ENCODE assay signal across 24 cellular contexts in the genomic region with DNA sequence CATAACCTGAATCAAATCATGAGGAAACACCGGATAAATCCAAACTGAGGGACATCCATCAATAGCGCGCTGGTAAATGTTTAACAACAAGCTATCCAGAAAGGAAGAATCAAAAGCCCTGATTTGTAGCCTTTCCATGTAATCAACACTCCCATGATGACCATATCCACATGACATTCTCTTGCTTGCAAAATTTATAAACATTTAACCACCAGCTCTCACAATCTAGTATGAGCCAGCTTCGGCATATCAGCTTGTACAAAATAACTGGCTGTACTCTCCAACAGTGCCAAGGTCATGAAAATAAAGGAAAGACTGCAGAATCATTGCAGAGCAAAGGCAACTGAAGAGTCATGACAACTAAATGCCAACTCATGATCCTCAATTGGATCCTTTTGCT. TPM values are rescaled to one million over a fixed set of nuclear protein-coding genes. Genes with fewer than 3 reads are reported as not detected.
A peak's percentile ranks its signal among the peaks of the same experiment; 100 is the strongest.
DNase-seq lines count a peak whose midpoint lies in the region; ATAC-seq and TF ChIP-seq lines count a peak whose summit lies in the region.
"Had no signal": no experiment of that assay in that cellular context is flagged by ENCODE, and none has a peak within 500 bp of the region (broad histone marks: within the 10 kb centered on the region; RNA-seq: fewer than 3 reads in every experiment).

No MANE protein-coding gene starts in this region.

- H3K27ac ChIP-seq in adrenal gland (peak overlapping the region in 4 of 5 donors; percentile 0 to 57 (median 47)), upper lobe of left lung (no peak overlapping the region)
- H3K27ac ChIP-seq: foreskin keratinocyte, tibial artery had no signal

- TF ChIP-seq POLR2A in adrenal gland (IDR thresholded peaks at IDR 0.05) (peak in 1 of 2 donors; percentile 11), upper lobe of left lung (IDR thresholded peaks at IDR 0.05) (no peak)

- DNase-seq in H4 (ENCODE audit: low spot score): peak; percentile 53
- peak in 5 of 7 donors; percentile 26 to 73 (median 52) for DNase-seq in adrenal gland
- peak; percentile 85 for DNase-seq in fibroblast of villous mesenchyme (ENCODE audit: low read depth)
- DNase-seq in myocyte (ENCODE audit: low read depth): peak; percentile 6
- DNase-seq in NCI-H146 (lab: John Stamatoyannopoulos, UW): no peak
- DNase-seq in upper lobe of left lung: no peak
- no peak for DNase-seq in GM19238 (ENCODE audit: insufficient read length, low spot score)
- DNase-seq: activated CD4-positive, alpha-beta T cell treated with anti-CD3 and anti-CD28 coated beads, Interleukin-2, amount 50 U/mL, for 48 hours; activated T-cell treated with anti-CD3 and anti-CD28 coated beads, Interleukin-2, amount 50 U/mL, for 4 hours; DMS53; foreskin keratinocyte; hippocampal formation; KG1; naive thymus-derived CD8-positive, alpha-beta T cell; NCI-H1930; NCI-H345; OCI-M1; SIG-M5; stimulated activated CD4-positive, alpha-beta T cell treated with anti-CD3 and anti-CD28 coated beads, Interleukin-1b, Interleukin-23, amount 100 ng/mL, for 48 hours; stimulated activated naive B cell treated with anti-CD40 and anti-IgM and Interleukin-4, amounts not matched to agents 10 μg/mL and 1 μg/mL and 100 μg/mL, for 72 hours; tibial artery had no signal

- TF ChIP-seq CTCF in adrenal gland (IDR thresholded peaks at IDR 0.05): no peak
- no peak for TF ChIP-seq CTCF in fibroblast of villous mesenchyme (IDR thresholded peaks at IDR 0.05; ENCODE audit: insufficient read depth, low read depth, low read length)
- no peak for TF ChIP-seq CTCF in upper lobe of left lung (IDR thresholded peaks at IDR 0.05)

- 62 to 75% (median 64%) methylated on average over 4 of the region's 4 CpGs for WGBS in adrenal gland, 4 donors
- WGBS in upper lobe of left lung, 2 donors: 83 to 85% methylated on average over 4 of the region's 4 CpGs

- H3K9me3 ChIP-seq in adrenal gland (replicated peaks in 1 of 3): no peaks in the 10 kb centered on the region
- no peaks in the 10 kb centered on the region for H3K9me3 ChIP-seq in upper lobe of left lung
- H3K9me3 ChIP-seq: ovary, tibial artery had no signal

- H3K36me3 ChIP-seq in adrenal gland (replicated peaks in 1 of 2): no peaks in the 10 kb centered on the region
- H3K36me3 ChIP-seq in upper lobe of left lung: no peaks in the 10 kb centered on the region
- H3K36me3 ChIP-seq: ovary, tibial artery had no signal

- TF ChIP-seq EP300 in upper lobe of left lung (IDR thresholded peaks at IDR 0.05): no peak

- H3K4me3 ChIP-seq in adrenal gland: no peak overlapping the region
- no peak overlapping the region for H3K4me3 ChIP-seq in fibroblast of villous mesenchyme (ENCODE audit: low read depth, low read length)
- H3K4me3 ChIP-seq in upper lobe of left lung: no peak overlapping the region
- H3K4me3 ChIP-seq: ovary, tibial artery had no signal

- ATAC-seq in upper lobe of left lung (ENCODE audit: low FRiP score in 2 of 2) (no peak), GM21360 (IDR thresholded peaks at IDR 0.05; ENCODE audit: unreplicated experiment) (no peak)
- ATAC-seq: activated naive CD4-positive, alpha-beta T cell treated with anti-CD3 and anti-CD28 coated beads, Interleukin-2, amount 50 U/mL, for 72 hours; activated T-cell treated with anti-CD3 and anti-CD28 coated beads, Interleukin-2, amount 50 U/mL, for 4 hours; foreskin keratinocyte; naive thymus-derived CD8-positive, alpha-beta T cell had no signal

- intact Hi-C loops in adrenal gland (cut with DNase I): no loop called here

- H3K27me3 ChIP-seq in adrenal gland: no peaks in the 10 kb centered on the region
- H3K27me3 ChIP-seq in upper lobe of left lung: no peaks in the 10 kb centered on the region
- H3K27me3 ChIP-seq: foreskin keratinocyte, ovary, tibial artery had no signal

- peaks cover 4 to 6% of the 10 kb centered on the region in 2 donors for H3K4me1 ChIP-seq in adrenal gland (replicated peaks in 1 of 2)
- H3K4me1 ChIP-seq in upper lobe of left lung: no peaks in the 10 kb centered on the region
- H3K4me1 ChIP-seq: tibial artery had no signal

RNA-seq across cellular contexts. Expression of gene HSD11B1, which starts 15.7 kb away (rescaled TPM):
- total RNA-seq in H4 (2014; rRNA removed; shearing (Covaris generic)): 0.08 TPM in 1 of 2 replicates, not detected in the other
- 10 to 100 TPM in 5 of 8 donors, 1 to 10 TPM in 3; 2.5 to 29.6 (median 11.7) TPM for total RNA-seq in adrenal gland
- 1 to 10 TPM; 4.1 to 8.2 (median 4.7) TPM for polyA plus RNA-seq in adrenal gland
- total RNA-seq in fibroblast of villous mesenchyme: 1.9 and 21.6 TPM in 2 replicates
- 1.2 and 2.0 TPM in 2 replicates for total RNA-seq in myocyte
- polyA plus RNA-seq in myocyte (2012): 0.63 TPM
- 10 to 100 TPM in 5 of 6 donors, 1 to 10 TPM in 1; 3.1 to 25.8 (median 17.4) TPM for total RNA-seq in upper lobe of left lung
- total RNA-seq: naive thymus-derived CD8-positive, alpha-beta T cell had no signal

RNA-seq across cellular contexts. Expression of gene TRAF3IP3, which starts 35.5 kb away (rescaled TPM):
- total RNA-seq in H4 (2014; rRNA removed; shearing (Covaris generic)): not detected in 2 replicates
- total RNA-seq in adrenal gland (1 to 10 TPM in 7 of 8 donors, under 1 TPM in 1; 0.88 to 9.8 (median 2.0) TPM), fibroblast of villous mesenchyme (not detected in 2 replicates), myocyte (0.03 and 0.05 TPM in 2 replicates), upper lobe of left lung (10 to 100 TPM in 3 of 6 donors, 1 to 10 TPM in 3; 6.4 to 58.7 (median 10.8) TPM)
- 1 to 10 TPM; 1.0 to 3.8 (median 2.2) TPM for polyA plus RNA-seq in adrenal gland
- polyA plus RNA-seq in myocyte (2012): 0.18 TPM
- total RNA-seq: foreskin keratinocyte had no signal

RNA-seq across cellular contexts. Expression of gene G0S2, which starts 45.1 kb away (rescaled TPM):
- 0.31 TPM in 1 of 2 replicates, not detected in the other for total RNA-seq in H4 (2014; rRNA removed; shearing (Covaris generic))
- total RNA-seq in adrenal gland (100 to 1,000 TPM in 7 of 8 donors, 10 to 100 TPM in 1; 65.3 to 901 (median 295) TPM), fibroblast of villous mesenchyme (4.8 and 52.2 TPM in 2 replicates), myocyte (0.37 and 0.57 TPM in 2 replicates), upper lobe of left lung (100 to 1,000 TPM in 1 of 6 donors, 10 to 100 TPM in 5; 14.4 to 108 (median 46.0) TPM)
- 100 to 1,000 TPM in 2 of 3 donors, 10 to 100 TPM in 1; 48.5 to 504 (median 265) TPM for polyA plus RNA-seq in adrenal gland
- 0.48 TPM for polyA plus RNA-seq in myocyte (2012)
- total RNA-seq: naive thymus-derived CD8-positive, alpha-beta T cell had no signal
- polyA plus RNA-seq: naive thymus-derived CD8-positive, alpha-beta T cell had no signal

Comparison
In these comparisons a context has a peak if more than half of its experiments do, and no peak if none do; other contexts are left out.
1. DNase-seq: peak in H4 (single experiment), adrenal gland (5 of 7), fibroblast of villous mesenchyme (single experiment) and myocyte (single experiment); none in NCI-H146 (single experiment), upper lobe of left lung (0 of 2) and GM19238 (single experiment).
2. H3K27ac ChIP-seq: peak in adrenal gland (4 of 5); none in upper lobe of left lung (0 of 4).